10 cellular contexts compared by ENCODE assay signal in the genomic region with DNA sequence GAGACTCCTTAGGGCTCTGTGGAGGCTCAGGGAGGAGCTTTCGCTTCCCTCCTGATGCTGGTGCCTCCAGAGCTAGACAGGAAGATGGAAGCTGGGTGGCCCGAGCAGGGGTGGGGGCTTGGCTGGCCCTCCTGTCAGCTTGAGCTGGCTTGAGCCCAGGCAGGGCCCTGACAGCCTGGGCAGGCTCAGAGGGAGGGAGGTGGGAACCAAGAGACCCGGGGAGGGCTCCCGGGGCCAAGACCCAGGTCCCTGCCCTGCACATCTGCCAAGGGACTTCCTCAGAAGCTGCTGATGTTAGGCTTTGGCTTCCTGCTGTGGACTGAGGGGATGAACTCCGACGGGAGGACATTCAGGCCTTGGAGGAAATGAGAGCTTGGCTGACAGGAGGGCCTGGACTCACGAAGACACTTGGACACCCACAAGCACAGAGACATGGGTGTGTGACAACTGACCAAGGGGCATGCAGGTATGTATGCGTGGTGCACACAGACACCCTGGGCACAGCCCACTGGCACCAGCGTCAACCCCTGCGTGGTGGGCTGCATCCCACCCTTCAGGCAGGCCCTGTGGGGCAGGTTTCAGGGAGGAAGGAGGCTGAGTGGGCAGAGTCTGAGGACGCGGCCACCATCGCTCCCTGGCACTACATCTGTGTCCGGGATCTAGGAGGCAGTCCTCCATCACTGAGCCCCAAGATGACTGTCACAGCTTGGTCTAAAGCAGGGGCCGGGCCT. TPM values are rescaled to one million over a fixed set of nuclear protein-coding genes. Genes with fewer than 3 reads are reported as not detected.
DNase-seq lines count a peak whose midpoint lies in the region; ATAC-seq and TF ChIP-seq lines count a peak whose summit lies in the region.
"Had no signal": no experiment of that assay in that cellular context is flagged by ENCODE, and none has a peak within 500 bp of the region (broad histone marks: within the 10 kb centered on the region; RNA-seq: fewer than 3 reads in every experiment).

No MANE protein-coding gene starts in this region.

- no peak for TF ChIP-seq POLR2A in stomach (IDR thresholded peaks at IDR 0.05)

- WGBS in stomach, 5 donors = 23 to 77% (median 73%) methylated on average over 5 to 15 of the region's 15 CpGs

- H3K4me1 ChIP-seq in stomach = peaks cover 38 to 54% (median 51%) of the 10 kb centered on the region in 4 donors

- H3K27me3 ChIP-seq in stomach = no peaks in the 10 kb centered on the region

- no peak overlapping the region for H3K4me3 ChIP-seq in stomach

- no peak for ATAC-seq in T-helper 17 cell
- peak; percentile 2 for ATAC-seq in left ventricle myocardium superior
- no peak for ATAC-seq in HG03280 (IDR thresholded peaks at IDR 0.05; ENCODE audit: unreplicated experiment)
- ATAC-seq: activated CD4-positive, alpha-beta T cell treated with anti-CD3 and anti-CD28 coated beads for 36 hours had no signal

- peak overlapping the region; percentile 19 for H3K4me3 Mint-ChIP-seq in T-helper 17 cell
- H3K4me3 Mint-ChIP-seq: activated CD4-positive, alpha-beta T cell treated with anti-CD3 and anti-CD28 coated beads for 36 hours; activated naive CD4-positive, alpha-beta T cell treated with anti-CD3 and anti-CD28 coated beads, Interleukin-2, amount 50 U/mL, for 24 hours had no signal

- in situ Hi-C loops in G401 (cut with HindIII; ENCODE audit: low sequenced_read_pairs) = no loop called here

- no peaks in the 10 kb centered on the region for H3K27me3 Mint-ChIP-seq in T-helper 17 cell
- H3K27me3 Mint-ChIP-seq: activated CD4-positive, alpha-beta T cell treated with anti-CD3 and anti-CD28 coated beads for 36 hours; activated naive CD4-positive, alpha-beta T cell treated with anti-CD3 and anti-CD28 coated beads, Interleukin-2, amount 50 U/mL, for 24 hours had no signal

- peaks cover under 1 to 5% (median 2%) of the 10 kb centered on the region in 4 donors for H3K36me3 ChIP-seq in stomach

- no peak for TF ChIP-seq EP300 in stomach (IDR thresholded peaks at IDR 0.05)

- DNase-seq in T-helper 17 cell = no peak
- DNase-seq in left ventricle myocardium superior = peak; percentile 69
- no peak for DNase-seq in stomach
- no peak for DNase-seq in G401 (ENCODE audit: low spot score)
- DNase-seq in NCI-H1105 (lab: John Stamatoyannopoulos, UW) = no peak
- DNase-seq: activated CD4-positive, alpha-beta T cell treated with anti-CD3 and anti-CD28 coated beads for 36 hours; effector CD8-positive, alpha-beta T cell; NCI-H2171 treated with DMSO at 0.1 percent for 48 hours had no signal

- H3K27ac Mint-ChIP-seq in T-helper 17 cell = peak overlapping the region; percentile 78
- H3K27ac Mint-ChIP-seq: activated CD4-positive, alpha-beta T cell treated with anti-CD3 and anti-CD28 coated beads for 36 hours; activated naive CD4-positive, alpha-beta T cell treated with anti-CD3 and anti-CD28 coated beads, Interleukin-2, amount 50 U/mL, for 24 hours had no signal

- peaks cover 16% of the 10 kb centered on the region for H3K4me1 Mint-ChIP-seq in T-helper 17 cell

- peak overlapping the region in 4 of 5 donors; percentile 70 to 91 (median 84) for H3K27ac ChIP-seq in stomach

- H3K36me3 Mint-ChIP-seq in T-helper 17 cell (ENCODE audit: low read depth) = no peaks in the 10 kb centered on the region

- TF ChIP-seq CTCF in stomach (IDR thresholded peaks at IDR 0.05) = no peak

- H3K9me3 ChIP-seq in T-helper 17 cell (ENCODE audit: control insufficient read depth, low read length, poor library complexity, severe bottlenecking) (no peaks in the 10 kb centered on the region), stomach (no peaks in the 10 kb centered on the region)

- intact Hi-C loops in left ventricle myocardium superior (cut with micrococcal nuclease) (no loop called here), stomach (cut with DNase I; ENCODE audit: low total_unique reads) (no loop called here)

RNA-seq across cellular contexts. Expression of gene LTC4S, which starts 1.7 kb away (rescaled TPM):
- total RNA-seq in T-helper 17 cell (1 to 10 TPM; 6.4 to 6.8 TPM), left ventricle myocardium superior (7.1 TPM), stomach (10 to 100 TPM in 2 of 5 donors, 1 to 10 TPM in 2, not detected in 1; 5.0 to 21.0 (median 13.3) TPM)
- polyA plus RNA-seq in stomach = 1 to 10 TPM; 3.3 to 8.4 (median 8.2) TPM
- 7.1 and 9.4 TPM in 2 replicates for total RNA-seq in G401 (2014; rRNA removed; shearing (Covaris generic))

RNA-seq across cellular contexts. Expression of gene MGAT4B, which starts 14.6 kb away (rescaled TPM):
- total RNA-seq in T-helper 17 cell (100 to 1,000 TPM; 137 to 168 TPM), left ventricle myocardium superior (110 TPM), stomach (100 to 1,000 TPM; 149 to 617 (median 206) TPM)
- polyA plus RNA-seq in stomach = 100 to 1,000 TPM in 2 of 3 donors, 10 to 100 TPM in 1; 85.0 to 115 (median 101) TPM
- 122 and 128 TPM in 2 replicates for total RNA-seq in G401 (2014; rRNA removed; shearing (Covaris generic))

RNA-seq across cellular contexts. Expression of gene SQSTM1, which starts 28.7 kb away (rescaled TPM):
- total RNA-seq in T-helper 17 cell (100 to 1,000 TPM; 446 to 548 TPM), left ventricle myocardium superior (434 TPM), stomach (100 to 1,000 TPM; 163 to 693 (median 508) TPM)
- polyA plus RNA-seq in stomach = 100 to 1,000 TPM; 166 to 251 (median 213) TPM
- 139 and 150 TPM in 2 replicates for total RNA-seq in G401 (2014; rRNA removed; shearing (Covaris generic))

RNA-seq across cellular contexts. Expression of gene MAML1, which starts 59.4 kb away (rescaled TPM):
- total RNA-seq in T-helper 17 cell (10 to 100 TPM; 28.4 to 33.2 TPM), left ventricle myocardium superior (13.5 TPM), stomach (10 to 100 TPM; 11.1 to 26.8 (median 16.0) TPM)
- polyA plus RNA-seq in stomach = 1 to 10 TPM; 5.8 to 7.4 (median 6.1) TPM
- total RNA-seq in G401 (2014; rRNA removed; shearing (Covaris generic)) = 12.5 and 14.2 TPM in 2 replicates
